ENCODE assay signal across 25 cellular contexts in genomic region chr18:23235860-23236259, GRCh38.
DNase-seq lines count a peak whose midpoint lies in the region; ATAC-seq and TF ChIP-seq lines count a peak whose summit lies in the region.
"Had no signal": no experiment of that assay in that cellular context is flagged by ENCODE, and none has a peak within 500 bp of the region (broad histone marks: within the 10 kb centered on the region; RNA-seq: fewer than 3 reads in every experiment).

No MANE protein-coding gene starts in this region.

- H3K27ac Mint-ChIP-seq in natural killer cell = peak overlapping the region; percentile 34 to 51
- H3K27ac Mint-ChIP-seq in natural killer cell treated with Interleukin-12 subunit alpha and Interleukin-12 subunit beta and Interleukin-15 and Interleukin-18, amount 100 ng/mL, for 72 hours = no peak overlapping the region
- H3K27ac Mint-ChIP-seq: activated T-cell treated with anti-CD3 and anti-CD28 coated beads, Interleukin-2, amount 50 U/mL, for 24 hours; dendritic cell treated with granulocyte-macrophage colony-stimulating factor and Interleukin-4, amounts not matched to agents 40 ng/mL and 50 ng/mL, for 4 days; stimulated activated naive CD8-positive, alpha-beta T cell treated with anti-CD3 and anti-CD28 coated beads, Interleukin-15, Interleukin-2, amounts not matched to agents 100 ng/mL and 50 ng/mL, for 24 hours had no signal

- no peak overlapping the region for H4K91ac ChIP-seq in trophoblast cell (ENCODE audit: low read depth, low read length)

- H3K9me3 Mint-ChIP-seq in natural killer cell = no peaks in the 10 kb centered on the region
- no peaks in the 10 kb centered on the region for H3K9me3 Mint-ChIP-seq in natural killer cell treated with Interleukin-12 subunit alpha and Interleukin-12 subunit beta and Interleukin-15 and Interleukin-18, amount 100 ng/mL, for 72 hours
- H3K9me3 Mint-ChIP-seq: dendritic cell treated with granulocyte-macrophage colony-stimulating factor and Interleukin-4, amounts not matched to agents 40 ng/mL and 50 ng/mL, for 4 days had no signal

- H3K14ac ChIP-seq in trophoblast cell (ENCODE audit: low read length) = no peak overlapping the region

- H2BK5ac ChIP-seq in trophoblast cell (ENCODE audit: low read depth, low read length, poor library complexity) = no peak overlapping the region

- no peak for ATAC-seq in natural killer cell
- no peak for ATAC-seq in natural killer cell treated with Interleukin-12 subunit alpha and Interleukin-12 subunit beta and Interleukin-15 and Interleukin-18, amount 100 ng/mL, for 72 hours
- no peak for ATAC-seq in upper lobe of right lung
- ATAC-seq in GM21423 (IDR thresholded peaks at IDR 0.05; ENCODE audit: unreplicated experiment) = no peak

- H3K4me3 Mint-ChIP-seq in natural killer cell = no peak overlapping the region
- no peak overlapping the region for H3K4me3 Mint-ChIP-seq in natural killer cell treated with Interleukin-12 subunit alpha and Interleukin-12 subunit beta and Interleukin-15 and Interleukin-18, amount 100 ng/mL, for 72 hours
- H3K4me3 Mint-ChIP-seq: activated T-cell treated with anti-CD3 and anti-CD28 coated beads, Interleukin-2, amount 50 U/mL, for 24 hours; dendritic cell treated with granulocyte-macrophage colony-stimulating factor and Interleukin-4, amounts not matched to agents 40 ng/mL and 50 ng/mL, for 4 days; stimulated activated naive CD8-positive, alpha-beta T cell treated with anti-CD3 and anti-CD28 coated beads, Interleukin-15, Interleukin-2, amounts not matched to agents 100 ng/mL and 50 ng/mL, for 24 hours had no signal

- no peak overlapping the region for H4K8ac ChIP-seq in trophoblast cell (ENCODE audit: low read depth, low read length)

- H3K4ac ChIP-seq in trophoblast cell (ENCODE audit: low read depth, low read length) = no peak overlapping the region

- no peaks in the 10 kb centered on the region for H3K9me3 ChIP-seq in upper lobe of right lung
- no peaks in the 10 kb centered on the region for H3K9me3 ChIP-seq in trophoblast cell (ENCODE audit: insufficient read depth, low read depth, low read length)
- H3K9me3 ChIP-seq: sigmoid colon, thyroid gland had no signal

- no peak overlapping the region for H3K18ac ChIP-seq in trophoblast cell (ENCODE audit: low read length)

- no peak overlapping the region for H2AFZ ChIP-seq in trophoblast cell (ENCODE audit: insufficient read depth, low read length, poor library complexity)

- H3K9ac ChIP-seq in trophoblast cell (ENCODE audit: low read length) = no peak overlapping the region

- H3K79me2 ChIP-seq in trophoblast cell (ENCODE audit: control insufficient read depth, insufficient read depth, low read length, poor library complexity) = no peaks in the 10 kb centered on the region

- no peak overlapping the region for H4K12ac ChIP-seq in trophoblast cell (ENCODE audit: low read depth, low read length)

- H3K4me1 Mint-ChIP-seq in natural killer cell = peaks cover 42 to 46% of the 10 kb centered on the region in 2 donors
- peaks cover 41 to 42% of the 10 kb centered on the region in 2 donors for H3K4me1 Mint-ChIP-seq in natural killer cell treated with Interleukin-12 subunit alpha and Interleukin-12 subunit beta and Interleukin-15 and Interleukin-18, amount 100 ng/mL, for 72 hours (ENCODE audit: low read depth in 2 of 2)

- no peaks in the 10 kb centered on the region for H3K27me3 Mint-ChIP-seq in natural killer cell (ENCODE audit: low read depth in 2 of 2)
- H3K27me3 Mint-ChIP-seq in natural killer cell treated with Interleukin-12 subunit alpha and Interleukin-12 subunit beta and Interleukin-15 and Interleukin-18, amount 100 ng/mL, for 72 hours = peaks cover 0 to 9% of the 10 kb centered on the region in 2 donors
- H3K27me3 Mint-ChIP-seq: activated T-cell treated with anti-CD3 and anti-CD28 coated beads, Interleukin-2, amount 50 U/mL, for 24 hours; stimulated activated naive CD8-positive, alpha-beta T cell treated with anti-CD3 and anti-CD28 coated beads, Interleukin-15, Interleukin-2, amounts not matched to agents 100 ng/mL and 50 ng/mL, for 24 hours had no signal

- peaks cover 10% of the 10 kb centered on the region for H3K36me3 ChIP-seq in upper lobe of right lung
- no peaks in the 10 kb centered on the region for H3K36me3 ChIP-seq in trophoblast cell (ENCODE audit: control insufficient read depth in 1 of 2, insufficient read depth in 2 of 2, low read length in 2 of 2)
- H3K36me3 ChIP-seq: sigmoid colon, thyroid gland had no signal

- H2BK120ac ChIP-seq in trophoblast cell (ENCODE audit: insufficient read depth, low read length, poor library complexity) = no peak overlapping the region

- no peak overlapping the region for H2BK12ac ChIP-seq in trophoblast cell (ENCODE audit: low read length)

- peaks cover 10% of the 10 kb centered on the region for H3K79me1 ChIP-seq in trophoblast cell (ENCODE audit: low read length)

- DNase-seq in natural killer cell = no peak
- no peak for DNase-seq in natural killer cell treated with Interleukin-12 subunit alpha and Interleukin-12 subunit beta and Interleukin-15 and Interleukin-18, amount 100 ng/mL, for 72 hours (ENCODE audit: low spot score)
- DNase-seq in NCI-H2171 (lab: John Stamatoyannopoulos, UW) = peak; percentile 7
- no peak for DNase-seq in dorsolateral prefrontal cortex
- DNase-seq in upper lobe of right lung = no peak
- no peak for DNase-seq in lower leg skin (ENCODE audit: low spot score in 2 of 2)
- DNase-seq in trophoblast cell = no peak
- DNase-seq: activated naive CD4-positive, alpha-beta T cell; activated T-cell treated with anti-CD3 and anti-CD28 coated beads, Interleukin-2, amount 50 U/mL, for 24 hours; anterior cingulate cortex; KG1; kidney glomerular epithelial cell; mammary epithelial cell; NCI-H1436; NCI-H69; RPMI8226; sigmoid colon; stimulated activated CD4-positive, alpha-beta T cell treated with anti-CD3 and anti-CD28 coated beads, Interleukin-15, amount 100 ng/mL, for 24 hours; T-helper 9 cell; thyroid gland had no signal

- H3K27me3 ChIP-seq in dorsolateral prefrontal cortex = no peaks in the 10 kb centered on the region
- no peaks in the 10 kb centered on the region for H3K27me3 ChIP-seq in upper lobe of right lung
- H3K27me3 ChIP-seq in trophoblast cell (ENCODE audit: insufficient read depth, low read length) = no peaks in the 10 kb centered on the region
- H3K27me3 ChIP-seq: sigmoid colon, thyroid gland had no signal

- H3K23ac ChIP-seq in trophoblast cell (ENCODE audit: low read length) = no peak overlapping the region

- no peak for TF ChIP-seq CTCF in natural killer cell (IDR thresholded peaks at IDR 0.05)
- no peak for TF ChIP-seq CTCF in dorsolateral prefrontal cortex (IDR thresholded peaks at IDR 0.05 in 54 of 56, conservative IDR thresholded peaks at IDR 0.05 in 2 of 56; ENCODE audit: low read depth in 1 of 56, partially characterized antibody in 56 of 56)
- TF ChIP-seq CTCF in upper lobe of right lung (IDR thresholded peaks at IDR 0.05) = no peak
- TF ChIP-seq CTCF in lower leg skin (IDR thresholded peaks at IDR 0.05) = no peak

- H2AK5ac ChIP-seq in trophoblast cell (ENCODE audit: low read length) = no peak overlapping the region

- no peaks in the 10 kb centered on the region for H3K36me3 Mint-ChIP-seq in natural killer cell
- H3K36me3 Mint-ChIP-seq in natural killer cell treated with Interleukin-12 subunit alpha and Interleukin-12 subunit beta and Interleukin-15 and Interleukin-18, amount 100 ng/mL, for 72 hours = no peaks in the 10 kb centered on the region

- H3K4me3 ChIP-seq in dorsolateral prefrontal cortex (no peak overlapping the region), upper lobe of right lung (no peak overlapping the region), lower leg skin (ENCODE audit: low read depth, poor library complexity, severe bottlenecking) (no peak overlapping the region), trophoblast cell (ENCODE audit: low read depth, low read length) (no peak overlapping the region)
- H3K4me3 ChIP-seq: sigmoid colon, SK-N-MC, thyroid gland had no signal

- intact Hi-C loops in natural killer cell (cut with micrococcal nuclease) = loop anchor here (10.0 kb wide), 2 partner anchors 329 to 779 kb away; partner anchors contain the start of gene TTC39C
- intact Hi-C loops in dorsolateral prefrontal cortex (cut with DNase I) = loop anchor here (5.0 to 10.0 kb wide), 3 partner anchors 59 to 139 kb away; partner anchors contain the start of gene CABLES1 (in 1 of the 2)
- intact Hi-C loops in upper lobe of right lung (cut with DNase I) = no loop called here
- intact Hi-C loops in lower leg skin (cut with DNase I; ENCODE audit: low total_unique reads) = loop anchor here (10.0 kb wide), 1 partner anchor 101 kb away; the partner anchor contains the start of gene CABLES1

- TF ChIP-seq POLR2A in lower leg skin (IDR thresholded peaks at IDR 0.05) = no peak

- H3K4me2 ChIP-seq in trophoblast cell (ENCODE audit: low read length) = no peak overlapping the region

- H3K27ac ChIP-seq in dorsolateral prefrontal cortex = peak overlapping the region in 39 of 59 donors; percentile 0 to 95 (median 85)
- H3K27ac ChIP-seq in upper lobe of right lung = peak overlapping the region; percentile 24
- H3K27ac ChIP-seq in trophoblast cell (ENCODE audit: low read depth, low read length) = no peak overlapping the region
- H3K27ac ChIP-seq: C4-2B, sigmoid colon, SK-N-MC had no signal

- WGBS in lower leg skin, 2 donors = 85 to 94% methylated on average over 11 of the region's 11 CpGs
- WGBS in trophoblast cell (ENCODE audit: extremely low coverage, insufficient coverage, insufficient read length) = no CpG with 5 or more reads among the region's 11 CpGs

- H3K4me1 ChIP-seq in upper lobe of right lung (peaks cover 40% of the 10 kb centered on the region), trophoblast cell (ENCODE audit: control insufficient read depth in 1 of 2, insufficient read depth in 2 of 2, low read length in 2 of 2) (peaks cover 34 to 36% of the 10 kb centered on the region in 2 experiments)

Comparison
In these comparisons a context has a peak if more than half of its experiments do, and no peak if none do; other contexts are left out.
1. H3K27ac Mint-ChIP-seq: peak in natural killer cell (2 of 2); none in natural killer cell treated with Interleukin-12 subunit alpha and Interleukin-12 subunit beta and Interleukin-15 and Interleukin-18, amount 100 ng/mL, for 72 hours (0 of 2).